In the genomic region with DNA sequence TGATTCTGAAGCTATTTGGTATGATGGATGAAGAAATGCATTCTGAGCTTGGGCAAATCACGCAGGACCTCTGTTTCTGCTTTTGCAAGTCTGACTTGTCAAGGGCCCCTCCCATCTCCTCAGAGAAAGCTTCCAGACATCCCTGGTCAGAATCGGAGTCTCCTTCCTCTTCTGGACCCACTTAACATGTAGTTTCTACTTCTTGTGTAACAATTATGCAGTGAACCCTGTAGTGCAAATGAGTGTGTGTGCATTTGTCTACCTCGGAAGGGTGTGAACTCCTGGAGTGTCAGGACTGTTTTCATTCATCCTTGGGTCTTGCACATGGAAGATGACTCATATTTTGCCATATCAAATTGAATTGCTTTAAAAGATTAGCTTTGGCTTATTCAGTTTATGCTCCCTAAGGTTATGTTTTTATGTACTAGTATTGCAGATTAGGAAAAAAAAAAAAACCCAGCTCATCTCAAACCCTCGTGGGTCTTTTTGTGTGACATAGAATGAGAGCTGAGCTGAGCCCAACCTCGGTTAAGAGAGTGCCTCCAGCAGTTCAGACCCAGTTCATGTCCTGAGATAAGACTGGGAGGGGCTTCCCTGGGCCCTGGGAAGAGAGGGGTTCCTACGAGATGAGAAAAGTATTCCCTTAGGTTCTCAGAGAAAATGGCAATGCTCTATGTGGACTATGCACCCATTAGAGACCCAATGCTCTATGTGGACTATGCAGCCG, we compare ENCODE assay signal across 27 cellular contexts.
DNase-seq lines count a peak whose midpoint lies in the region; ATAC-seq lines count a peak whose summit lies in the region.
"Had no signal": no experiment of that assay in that cellular context is flagged by ENCODE, and none has a peak within 500 bp of the region (broad histone marks: within the 10 kb centered on the region; RNA-seq: fewer than 3 reads in every experiment).

No MANE protein-coding gene starts in this region.

- no peak overlapping the region for H3K9ac ChIP-seq in neuronal stem cell (ENCODE audit: low read depth, low read length, poor library complexity)

- H3K9me3 ChIP-seq in neuronal stem cell (replicated peaks in 1 of 2; ENCODE audit: control insufficient read depth in 2 of 2, insufficient read depth in 1 of 2, low read depth in 1 of 2, low read length in 2 of 2) = no peaks in the 10 kb centered on the region
- H3K9me3 ChIP-seq: gastrocnemius medialis, thoracic aorta had no signal

- H3K27ac ChIP-seq in neuronal stem cell (replicated peaks; ENCODE audit: low read length) = no peak overlapping the region
- H3K27ac ChIP-seq: brain microvascular endothelial cell, gastrocnemius medialis, thoracic aorta had no signal

- peaks cover 0 to 3% of the 10 kb centered on the region in 2 donors for H3K4me1 ChIP-seq in neuronal stem cell (ENCODE audit: control insufficient read depth in 2 of 2, insufficient read depth in 1 of 2, low read depth in 1 of 2, low read length in 2 of 2)
- H3K4me1 ChIP-seq: gastrocnemius medialis had no signal

- no peak overlapping the region for H3K23ac ChIP-seq in neuronal stem cell (ENCODE audit: low read depth, low read length, poor library complexity)

- no peak overlapping the region for H2AK5ac ChIP-seq in neuronal stem cell (ENCODE audit: low read depth, low read length)

- ATAC-seq in GM21619 (IDR thresholded peaks at IDR 0.05; ENCODE audit: unreplicated experiment) = no peak
- ATAC-seq: gastrocnemius medialis, left lobe of liver had no signal

- no peak overlapping the region for H3K4me3 ChIP-seq in neuronal stem cell (ENCODE audit: low read length in 2 of 2)
- H3K4me3 ChIP-seq: gastrocnemius medialis, thoracic aorta had no signal

- peak; percentile 35 for DNase-seq in SKM-1 treated with dmso at 0.1 percent for 144 hours (lab: John Stamatoyannopoulos, UW; ENCODE audit: unreplicated experiment)
- no peak for DNase-seq in SKM-1 (lab: John Stamatoyannopoulos, UW; ENCODE audit: unreplicated experiment)
- DNase-seq in MV-4-11 (lab: John Stamatoyannopoulos, UW) = peak; percentile 71
- peak; percentile 60 for DNase-seq in amniotic epithelial cell (ENCODE audit: low read depth)
- no peak for DNase-seq in neuronal stem cell (ENCODE audit: low spot score)
- no peak for DNase-seq in retina
- DNase-seq in NCI-H2171 (lab: John Stamatoyannopoulos, UW) = no peak
- DNase-seq: activated CD4-positive, alpha-beta T cell treated with anti-CD3 and anti-CD28 coated beads, Interleukin-2, amount 50 U/mL, for 4 hours; activated CD4-positive, CD25-positive, alpha-beta regulatory T cell; activated naive CD4-positive, alpha-beta T cell treated with anti-CD3 and anti-CD28 coated beads for 36 hours; amniotic stem cell; brain microvascular endothelial cell; CD8-positive, alpha-beta memory T cell; DMS153; effector CD4-positive, alpha-beta T cell; gastrocnemius medialis; H7; hippocampal formation; immature natural killer cell; naive B cell; NCI-H2029 treated with DMSO at 0.1 percent for 48 hours; NCI-H345; stimulated activated CD4-positive, alpha-beta T cell treated with anti-CD3 and anti-CD28 coated beads, Interleukin-15, amount 100 ng/mL, for 24 hours; stimulated activated naive CD4-positive, alpha-beta T cell treated with Interleukin-2 at 50 U/mL for 16 hours had no signal

- H3K79me1 ChIP-seq in neuronal stem cell (ENCODE audit: low read depth, low read length) = no peaks in the 10 kb centered on the region

- H3K18ac ChIP-seq in neuronal stem cell (ENCODE audit: low read length) = no peak overlapping the region

- no peak overlapping the region for H2BK5ac ChIP-seq in neuronal stem cell (ENCODE audit: low read length)

- H3K14ac ChIP-seq in neuronal stem cell (ENCODE audit: low read length) = no peak overlapping the region

- no peaks in the 10 kb centered on the region for H3K36me3 ChIP-seq in neuronal stem cell (replicated peaks in 1 of 2; ENCODE audit: control insufficient read depth in 2 of 2, insufficient read depth in 2 of 2, low read length in 2 of 2)
- H3K36me3 ChIP-seq: brain microvascular endothelial cell, gastrocnemius medialis, thoracic aorta had no signal

- WGBS in neuronal stem cell (ENCODE audit: extremely low coverage in 2 of 2, insufficient read length in 2 of 2, insufficient replicate concordance in 1 of 2), 2 donors = no CpG with 5 or more reads among the region's 7 CpGs

- H3K4ac ChIP-seq in neuronal stem cell (ENCODE audit: low read length) = no peak overlapping the region

- H3K4me2 ChIP-seq in neuronal stem cell (ENCODE audit: insufficient read depth, low read length, poor library complexity, severe bottlenecking) = no peak overlapping the region

- no peak overlapping the region for H4K91ac ChIP-seq in neuronal stem cell (ENCODE audit: low read depth, low read length, poor library complexity)

- peaks cover 0 to 5% (median 0%) of the 10 kb centered on the region in 3 experiments for H3K27me3 ChIP-seq in neuronal stem cell (ENCODE audit: control insufficient read depth in 3 of 3, insufficient read depth in 3 of 3, low read depth in 1 of 3, low read length in 3 of 3)
- H3K27me3 ChIP-seq: brain microvascular endothelial cell, gastrocnemius medialis had no signal

- no peak overlapping the region for H2BK12ac ChIP-seq in neuronal stem cell (ENCODE audit: low read length)

- no peak overlapping the region for H4K8ac ChIP-seq in neuronal stem cell (ENCODE audit: low read depth, low read length)

- no peak overlapping the region for H2BK120ac ChIP-seq in neuronal stem cell (ENCODE audit: low read depth, low read length)

- no peak overlapping the region for H2BK15ac ChIP-seq in neuronal stem cell (ENCODE audit: low read length)

- peak overlapping the region; percentile 61 for H2AFZ ChIP-seq in neuronal stem cell (ENCODE audit: low read length)

Comparison
In these comparisons a context has a peak if more than half of its experiments do, and no peak if none do; other contexts are left out.
1. DNase-seq: peak in SKM-1 treated with dmso at 0.1 percent for 144 hours (single experiment), MV-4-11 (single experiment) and amniotic epithelial cell (single experiment); none in SKM-1 (single experiment), neuronal stem cell (single experiment), retina (single experiment) and NCI-H2171 (single experiment).